In genomic region chr4:109433281-109434006, GRCh38 we compare ENCODE assay signal across 8 cellular contexts. TPM values are rescaled to one million over a fixed set of nuclear protein-coding genes. Genes with fewer than 3 reads are reported as not detected.
DNase-seq lines count a peak whose midpoint lies in the region; ATAC-seq lines count a peak whose summit lies in the region.

Gene SEC24B (plus strand): TSS chr4:109433815. CDS start chr4:109433870, 55 bp downstream.

- no peaks in the 10 kb centered on the region for H3K9me3 Mint-ChIP-seq in activated CD4-positive, alpha-beta memory T cell treated with anti-CD3 and anti-CD28 coated beads, Interleukin-2, amount 10 ng/mL, durations not matched to agents 7 days and 5 days

- CTCF ChIA-PET in activated CD4-positive, alpha-beta memory T cell treated with anti-CD3 and anti-CD28 coated beads, Interleukin-2, amount 10 ng/mL, durations not matched to agents 7 days and 5 days (lab: Charles Lee): interaction anchor here (0.5 to 3.5 kb wide), 54 partner anchors 8 to 731 kb away, joined by 3 to 33 read pairs (median 4); partner anchors contain the start of genes CASP6, CFI, GAR1 and MCUB

- DNase-seq in C1 segment of cervical spinal cord (lab: John Stamatoyannopoulos, UW) (peak; percentile 32 to 96 (median 81)), GM19240 (ENCODE audit: insufficient read length, low spot score) (peak; percentile 43), NCI-H748 (lab: John Stamatoyannopoulos, UW; ENCODE audit: unreplicated experiment) (peak; percentile 71), ecto neural progenitor cell (ENCODE audit: low spot score) (peak; percentile 89), lung microvascular endothelial cell (ENCODE audit: low read depth in 2 of 2) (peak; percentile 85 to 91)
- DNase-seq in activated CD4-positive, alpha-beta memory T cell treated with anti-CD3 and anti-CD28 coated beads, Interleukin-2, amount 10 ng/mL, durations not matched to agents 7 days and 5 days: peak; percentile 91
- peak; percentile 82 for DNase-seq in stimulated activated CD8-positive, alpha-beta memory T cell treated with anti-CD3 and anti-CD28 coated beads, Interleukin-12 subunit alpha, Interleukin-12 subunit beta, amount 100 ng/mL, for 1 hour (ENCODE audit: low read depth)

- H3K27ac Mint-ChIP-seq in activated CD4-positive, alpha-beta memory T cell treated with anti-CD3 and anti-CD28 coated beads, Interleukin-2, amount 10 ng/mL, durations not matched to agents 7 days and 5 days: peak within 1 kb of the TSS; percentile 83

- H3K27me3 Mint-ChIP-seq in activated CD4-positive, alpha-beta memory T cell treated with anti-CD3 and anti-CD28 coated beads, Interleukin-2, amount 10 ng/mL, durations not matched to agents 7 days and 5 days: no peaks in the 10 kb centered on the region

- H3K36me3 Mint-ChIP-seq in activated CD4-positive, alpha-beta memory T cell treated with anti-CD3 and anti-CD28 coated beads, Interleukin-2, amount 10 ng/mL, durations not matched to agents 7 days and 5 days (ENCODE audit: low read depth): peaks cover 11% of the 10 kb centered on the region

- POLR2A ChIA-PET in activated CD4-positive, alpha-beta memory T cell treated with anti-CD3 and anti-CD28 coated beads, Interleukin-2, amount 10 ng/mL, durations not matched to agents 7 days and 5 days (lab: Charles Lee): interaction anchor here (0.8 to 4.1 kb wide), 18 partner anchors 8 to 763 kb away, joined by 3 to 53 read pairs (median 4); partner anchors contain the start of genes CASP6, GAR1, MCUB and PLA2G12A

- peak; percentile 90 for ATAC-seq in HG03457 (IDR thresholded peaks at IDR 0.05; ENCODE audit: unreplicated experiment)

- H3K4me3 Mint-ChIP-seq in activated CD4-positive, alpha-beta memory T cell treated with anti-CD3 and anti-CD28 coated beads, Interleukin-2, amount 10 ng/mL, durations not matched to agents 7 days and 5 days: peak within 1 kb of the TSS; percentile 84

- H3K4me1 Mint-ChIP-seq in activated CD4-positive, alpha-beta memory T cell treated with anti-CD3 and anti-CD28 coated beads, Interleukin-2, amount 10 ng/mL, durations not matched to agents 7 days and 5 days: peaks cover 57% of the 10 kb centered on the region

RNA-seq across cellular contexts. Expression of gene SEC24B, which starts in this region (rescaled TPM):
- total RNA-seq in activated CD4-positive, alpha-beta memory T cell treated with anti-CD3 and anti-CD28 coated beads, Interleukin-2, amount 10 ng/mL, durations not matched to agents 7 days and 5 days: 10 to 100 TPM; 25.7 to 27.0 TPM
- total RNA-seq in lung microvascular endothelial cell: 9.8 and 11.9 TPM in 2 replicates

Comparison
In these comparisons a context has a peak if more than half of its experiments do, and no peak if none do; other contexts are left out.
1. Peak in every context shown above with its lines: DNase-seq and ATAC-seq.